7 cellular contexts compared by ENCODE assay signal in the genomic region with DNA sequence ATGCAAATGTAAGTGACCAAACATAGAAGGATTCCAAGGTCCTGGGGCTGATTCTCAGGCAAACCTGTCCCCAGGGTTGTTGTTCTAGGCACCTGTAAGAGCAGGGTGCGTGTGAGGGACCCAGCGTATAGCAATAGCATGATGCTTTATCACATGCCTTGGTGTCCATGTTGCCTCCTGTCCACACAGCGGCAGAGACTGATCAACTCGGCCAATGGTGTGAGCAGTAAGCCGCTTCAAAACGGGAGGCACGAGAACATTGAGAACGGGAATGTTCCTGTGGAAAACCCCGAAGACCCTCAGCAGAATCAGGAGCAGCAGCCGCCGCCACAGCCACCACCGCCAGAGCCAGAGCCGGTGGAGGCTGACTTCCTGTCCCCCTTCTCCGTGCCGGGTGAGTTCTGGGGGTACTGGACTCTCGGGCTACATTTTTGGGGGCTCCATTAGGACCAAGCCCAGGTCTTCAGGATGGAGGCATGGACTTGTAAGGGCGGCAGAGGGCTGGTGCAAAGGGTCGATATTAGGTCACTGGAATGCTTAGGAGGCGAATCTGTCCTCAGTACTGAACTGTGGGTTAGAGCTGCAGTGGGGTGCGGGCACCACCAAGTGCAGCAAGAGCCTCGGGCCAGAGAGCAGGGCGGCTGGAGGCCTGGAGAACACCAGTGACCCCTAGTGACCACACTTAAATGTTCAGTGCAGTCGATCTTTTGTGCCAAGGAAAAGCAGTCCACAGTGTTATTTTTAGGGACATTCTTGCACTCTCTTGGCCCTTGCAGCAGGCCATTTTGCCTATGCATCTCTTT. TPM values are rescaled to one million over a fixed set of nuclear protein-coding genes. Genes with fewer than 3 reads are reported as not detected.
DNase-seq lines count a peak whose midpoint lies in the region; ATAC-seq and TF ChIP-seq lines count a peak whose summit lies in the region.

No MANE protein-coding gene starts in this region.

- DNase-seq in G401 (ENCODE audit: low spot score) (peak; percentile 50), RWPE1 (ENCODE audit: low spot score) (peak; percentile 44), endothelial cell (ENCODE audit: low spot score) (peak; percentile 74), mesothelial cell of epicardium (ENCODE audit: low spot score in 2 of 2, unreplicated experiment in 2 of 2) (no peak), 8988T (no peak)

- POLR2A ChIA-PET in RWPE1 (lab: Yijun Ruan, JAX; ENCODE audit: low non-redundant PET): no interaction called here

- H3K4me3 Mint-ChIP-seq in endothelial cell (ENCODE audit: unreplicated experiment): no peak overlapping the region
- H3K4me3 Mint-ChIP-seq in mesothelial cell of epicardium: no peak overlapping the region

- TF ChIP-seq CTCF in RWPE1 (conservative IDR thresholded peaks at IDR 0.05; ENCODE audit: low read depth) (peak; percentile 25; the same call in 1 of the 2 replicates), endothelial cell (IDR thresholded peaks at IDR 0.05; ENCODE audit: unreplicated experiment) (peak; percentile 71), mesothelial cell of epicardium (IDR thresholded peaks at IDR 0.05; ENCODE audit: unreplicated experiment) (peak; percentile 18)

- H3K27me3 Mint-ChIP-seq in endothelial cell (ENCODE audit: unreplicated experiment) (peaks cover 14% of the 10 kb centered on the region), mesothelial cell of epicardium (ENCODE audit: low read depth) (no peaks in the 10 kb centered on the region)

- no peak overlapping the region for H3K27ac ChIP-seq in RWPE1

- H3K36me3 Mint-ChIP-seq in endothelial cell (ENCODE audit: low read depth, unreplicated experiment): no peaks in the 10 kb centered on the region
- no peaks in the 10 kb centered on the region for H3K36me3 Mint-ChIP-seq in mesothelial cell of epicardium

- no peaks in the 10 kb centered on the region for H3K9me3 Mint-ChIP-seq in endothelial cell (ENCODE audit: unreplicated experiment)
- H3K9me3 Mint-ChIP-seq in mesothelial cell of epicardium: no peaks in the 10 kb centered on the region

- peaks cover 62% of the 10 kb centered on the region for H3K4me1 Mint-ChIP-seq in endothelial cell (ENCODE audit: unreplicated experiment)
- H3K4me1 Mint-ChIP-seq in mesothelial cell of epicardium: peaks cover 11% of the 10 kb centered on the region

- ATAC-seq in HG02885 (IDR thresholded peaks at IDR 0.05; ENCODE audit: poor library complexity, unreplicated experiment) (peak; percentile 67), HG03159 (IDR thresholded peaks at IDR 0.05; ENCODE audit: unreplicated experiment) (no peak)

- CTCF ChIA-PET in RWPE1 (lab: Yijun Ruan, JAX): no interaction called here

- in situ Hi-C loops in G401 (cut with HindIII; ENCODE audit: low sequenced_read_pairs): no loop called here

- peak overlapping the region; percentile 70 for H3K27ac Mint-ChIP-seq in endothelial cell (ENCODE audit: unreplicated experiment)
- no peak overlapping the region for H3K27ac Mint-ChIP-seq in mesothelial cell of epicardium

RNA-seq across cellular contexts. Expression of gene RIN3, which starts 57.2 kb away (rescaled TPM):
- total RNA-seq in G401 (2014; rRNA removed; shearing (Covaris generic)): 0.18 and 0.85 TPM in 2 replicates
- total RNA-seq in endothelial cell (ENCODE audit: unreplicated experiment): 25.8 TPM
- 16.4 to 19.9 TPM (median 16.8 TPM) in 3 replicates for total RNA-seq in mesothelial cell of epicardium

Comparison
In these comparisons a context has a peak if more than half of its experiments do, and no peak if none do; other contexts are left out.
1. DNase-seq: peak in G401 (single experiment), RWPE1 (single experiment) and endothelial cell (single experiment); none in mesothelial cell of epicardium (0 of 2) and 8988T (single experiment).
2. CTCF ChIP-seq: peak in every context shown above with its lines; median percentile 71 in endothelial cell; 25 in RWPE1; 18 in mesothelial cell of epicardium.